8 cellular contexts compared by ENCODE assay signal in genomic region chr16:48526058-48526957, GRCh38.
A peak's percentile ranks its signal among the peaks of the same experiment; 100 is the strongest.
DNase-seq lines count a peak whose midpoint lies in the region; ATAC-seq, FAIRE-seq and TF ChIP-seq lines count a peak whose summit lies in the region.

No MANE protein-coding gene starts in this region.

- peak; percentile 73 to 97 (median 85) for TF ChIP-seq CTCF in keratinocyte (optimal IDR thresholded peaks at IDR 0.05 in 1 of 3, IDR thresholded peaks at IDR 0.05 in 1 of 3, conservative IDR thresholded peaks at IDR 0.05 in 1 of 3; ENCODE audit: extremely low read depth in 1 of 3, insufficient read depth in 2 of 3, low read length in 3 of 3)
- TF ChIP-seq CTCF in natural killer cell (IDR thresholded peaks at IDR 0.05) = no peak
- peak in 1 of 5 experiments; percentile 17 for TF ChIP-seq CTCF in tibial nerve (IDR thresholded peaks at IDR 0.05)

- no peak overlapping the region for H3K4me3 ChIP-seq in keratinocyte (ENCODE audit: control insufficient read depth in 2 of 3, extremely low read depth in 1 of 3, insufficient read depth in 2 of 3, low read depth in 1 of 3, low read length in 3 of 3)
- H3K4me3 ChIP-seq in tibial nerve = no peak overlapping the region

- no peaks in the 10 kb centered on the region for H3K27me3 Mint-ChIP-seq in activated T-cell treated with anti-CD3 and anti-CD28 coated beads, Interleukin-2, amount 50 U/mL, for 4 hours (ENCODE audit: low read depth)
- H3K27me3 Mint-ChIP-seq in natural killer cell (ENCODE audit: low read depth in 2 of 2) = no peaks in the 10 kb centered on the region

- peaks cover 15% of the 10 kb centered on the region for H3K4me1 ChIP-seq in keratinocyte (ENCODE audit: control insufficient read depth, extremely low read depth, insufficient read depth, low read length)
- H3K4me1 ChIP-seq in tibial nerve = peaks cover 0 to 1% (median 0%) of the 10 kb centered on the region in 4 donors

- dilution Hi-C loops in keratinocyte (cut with MboI; ENCODE audit: extremely low pct_ligation_motif_present, low sequenced_read_pairs) = no loop called here

- intact Hi-C loops in natural killer cell (cut with micrococcal nuclease) = no loop called here

- TF ChIP-seq POLR2A in tibial nerve (IDR thresholded peaks at IDR 0.05) = no peak

- no peaks in the 10 kb centered on the region for H3K36me3 ChIP-seq in keratinocyte (ENCODE audit: control insufficient read depth in 2 of 2, extremely low read depth in 1 of 2, insufficient read depth in 2 of 2, low read length in 2 of 2)
- H3K36me3 ChIP-seq in tibial nerve = no peaks in the 10 kb centered on the region

- peak; percentile 53 to 67 for ATAC-seq in activated T-cell treated with anti-CD3 and anti-CD28 coated beads, Interleukin-2, amount 50 U/mL, for 4 hours
- ATAC-seq in HG03159 (IDR thresholded peaks at IDR 0.05; ENCODE audit: unreplicated experiment) (peak; percentile 55), natural killer cell (no peak), GM21423 (IDR thresholded peaks at IDR 0.05; ENCODE audit: unreplicated experiment) (no peak)

- H3K9me3 ChIP-seq in keratinocyte (ENCODE audit: control insufficient read depth, low read depth, low read length) (peaks cover 2% of the 10 kb centered on the region), tibial nerve (peaks cover 0 to 4% (median 0%) of the 10 kb centered on the region in 4 donors)

- no peaks in the 10 kb centered on the region for H3K9me1 ChIP-seq in keratinocyte (ENCODE audit: control insufficient read depth, extremely low read depth, insufficient read depth, low read length)

- no peaks in the 10 kb centered on the region for H3K36me3 Mint-ChIP-seq in activated T-cell treated with anti-CD3 and anti-CD28 coated beads, Interleukin-2, amount 50 U/mL, for 4 hours (ENCODE audit: insufficient read depth)
- H3K36me3 Mint-ChIP-seq in natural killer cell = no peaks in the 10 kb centered on the region

- 66 to 67% methylated on average over 12 of the region's 12 CpGs for WGBS in tibial nerve, 2 donors

- H4K20me1 ChIP-seq in keratinocyte (ENCODE audit: control insufficient read depth, extremely low read depth, insufficient read depth, low read length) = no peaks in the 10 kb centered on the region

- TF ChIP-seq EP300 in tibial nerve (IDR thresholded peaks at IDR 0.05) = no peak

- no peak for DNase-seq in activated T-cell treated with anti-CD3 and anti-CD28 coated beads, Interleukin-2, amount 50 U/mL, for 4 hours
- no peak for DNase-seq in activated T-cell treated with anti-CD3 and anti-CD28 coated beads for 4 hours
- DNase-seq in SW480 (ENCODE audit: low spot score) = peak; percentile 73
- peak; percentile 66 for DNase-seq in keratinocyte (ENCODE audit: low read depth, low spot score)
- DNase-seq in natural killer cell = no peak
- DNase-seq in tibial nerve (ENCODE audit: low spot score in 2 of 2) = no peak

- peak overlapping the region; percentile 82 for H2AFZ ChIP-seq in keratinocyte (ENCODE audit: control insufficient read depth, low read length)

- H3K27ac Mint-ChIP-seq in natural killer cell = peak overlapping the region in 1 of 2 donors; percentile 95

- H3K27me3 ChIP-seq in keratinocyte (ENCODE audit: control insufficient read depth, extremely low read depth, insufficient read depth, low read length) (no peaks in the 10 kb centered on the region), tibial nerve (no peaks in the 10 kb centered on the region)

- peak overlapping the region; percentile 45 for H3K27ac ChIP-seq in keratinocyte (ENCODE audit: control insufficient read depth, insufficient read depth, low read length)
- H3K27ac ChIP-seq in tibial nerve = no peak overlapping the region

- no peaks in the 10 kb centered on the region for H3K79me2 ChIP-seq in keratinocyte (ENCODE audit: control insufficient read depth, insufficient read depth, low read length)

- peak overlapping the region; percentile 38 for H3K9ac ChIP-seq in keratinocyte (ENCODE audit: control insufficient read depth, extremely low read depth, insufficient read depth, low read length)

- H3K4me2 ChIP-seq in keratinocyte (ENCODE audit: control insufficient read depth, extremely low read depth, insufficient read depth, low read depth, low read length) = no peak overlapping the region

- peaks cover 3% of the 10 kb centered on the region for H3K4me1 Mint-ChIP-seq in activated T-cell treated with anti-CD3 and anti-CD28 coated beads, Interleukin-2, amount 50 U/mL, for 4 hours (ENCODE audit: low read depth)
- peaks cover 25 to 28% of the 10 kb centered on the region in 2 donors for H3K4me1 Mint-ChIP-seq in natural killer cell

- peaks cover 5% of the 10 kb centered on the region for H3K9me3 Mint-ChIP-seq in activated T-cell treated with anti-CD3 and anti-CD28 coated beads, Interleukin-2, amount 50 U/mL, for 4 hours
- no peaks in the 10 kb centered on the region for H3K9me3 Mint-ChIP-seq in natural killer cell

- no peak overlapping the region for H3K4me3 Mint-ChIP-seq in activated T-cell treated with anti-CD3 and anti-CD28 coated beads, Interleukin-2, amount 50 U/mL, for 4 hours
- no peak overlapping the region for H3K4me3 Mint-ChIP-seq in natural killer cell

- FAIRE-seq in keratinocyte (lab: Jason Lieb, UNC) = peak; percentile 98

Comparison
In these comparisons a context has a peak if more than half of its experiments do, and no peak if none do; other contexts are left out.
1. ATAC-seq: peak in activated T-cell treated with anti-CD3 and anti-CD28 coated beads, Interleukin-2, amount 50 U/mL, for 4 hours (2 of 2) and HG03159 (single experiment); none in natural killer cell (0 of 3) and GM21423 (single experiment).
2. DNase-seq: peak in SW480 (single experiment) and keratinocyte (single experiment); none in activated T-cell treated with anti-CD3 and anti-CD28 coated beads, Interleukin-2, amount 50 U/mL, for 4 hours (single experiment), activated T-cell treated with anti-CD3 and anti-CD28 coated beads for 4 hours (single experiment), natural killer cell (single experiment) and tibial nerve (0 of 2).